9 cellular contexts compared by ENCODE assay signal in genomic region chr21:14325575-14325974, GRCh38.
"Had no signal": no experiment of that assay in that cellular context is flagged by ENCODE, and none has a peak within 500 bp of the region (broad histone marks: within the 10 kb centered on the region; RNA-seq: fewer than 3 reads in every experiment).

No MANE protein-coding gene starts in this region.

- FAIRE-seq: H1, H54, HTR-8/SVneo had no signal

- DNase-seq: H9, HCEC 1CT, KBM-7 had no signal

- H2AFZ ChIP-seq: GM23338 had no signal

- H3K36me3 Mint-ChIP-seq: IgD-negative memory B cell had no signal

- H3K4me3 ChIP-seq: GM23338 had no signal

- H3K4me2 ChIP-seq: GM23338, KMS-11 had no signal

- H3K4me3 Mint-ChIP-seq: GM23338, H9, IgD-negative memory B cell had no signal

- ATAC-seq: GM23338 had no signal

- H3K27ac Mint-ChIP-seq: GM23338, H9, IgD-negative memory B cell had no signal

- H3K4me1 Mint-ChIP-seq: GM23338, H9, IgD-negative memory B cell had no signal

- H3K9ac ChIP-seq: KMS-11 had no signal

- H3K9me3 Mint-ChIP-seq: GM23338 had no signal

- H3K27ac ChIP-seq: KMS-11 had no signal
